ENCODE assay signal across 17 cellular contexts in the genomic region with DNA sequence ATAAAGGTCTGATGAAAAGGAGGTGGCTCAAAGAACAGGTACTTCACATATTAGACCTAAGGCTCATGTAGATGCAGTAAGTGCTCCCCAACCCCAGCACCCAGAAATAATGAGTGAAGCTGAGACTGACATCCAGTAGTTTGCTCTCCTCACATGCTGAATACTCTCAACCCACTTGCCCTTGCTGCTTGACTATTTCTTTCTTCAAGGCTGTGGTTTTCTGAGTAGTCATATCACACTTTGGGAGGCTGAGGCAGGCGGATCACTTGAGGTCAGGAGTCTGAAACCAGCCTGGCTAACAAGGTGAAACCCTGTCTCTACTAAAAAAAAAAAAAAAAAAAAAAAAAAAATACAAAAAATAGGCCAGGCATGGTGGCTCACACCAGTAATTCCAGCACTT. TPM values are rescaled to one million over a fixed set of nuclear protein-coding genes. Genes with fewer than 3 reads are reported as not detected.
DNase-seq lines count a peak whose midpoint lies in the region; ATAC-seq and TF ChIP-seq lines count a peak whose summit lies in the region.
"Had no signal": no experiment of that assay in that cellular context is flagged by ENCODE, and none has a peak within 500 bp of the region (broad histone marks: within the 10 kb centered on the region; RNA-seq: fewer than 3 reads in every experiment).

No MANE protein-coding gene starts in this region.

- H3K4me1 ChIP-seq in mammary epithelial cell (ENCODE audit: insufficient read depth, low read length): peaks cover 22% of the 10 kb centered on the region
- H3K4me1 ChIP-seq: left ventricle myocardium inferior had no signal

- no peaks in the 10 kb centered on the region for H3K79me2 ChIP-seq in mammary epithelial cell (ENCODE audit: insufficient read depth, low read length)

- no peak for TF ChIP-seq CTCF in mammary epithelial cell (conservative IDR thresholded peaks at IDR 0.05 in 1 of 2, IDR thresholded peaks at IDR 0.05 in 1 of 2; ENCODE audit: extremely low read depth in 1 of 2, insufficient read depth in 1 of 2, low read depth in 1 of 2, low read length in 2 of 2)

- ATAC-seq in GM21528 (IDR thresholded peaks at IDR 0.05; ENCODE audit: low FRiP score, unreplicated experiment) (peak; percentile 55), HG03108 (IDR thresholded peaks at IDR 0.05; ENCODE audit: unreplicated experiment) (peak; percentile 57)
- ATAC-seq in stimulated activated effector memory CD8-positive, alpha-beta T cell treated with anti-CD3 and anti-CD28 coated beads, Interleukin-12 subunit alpha, Interleukin-12 subunit beta, amount 100 ng/mL, for 72 hours: peak; percentile 93
- ATAC-seq: naive thymus-derived CD4-positive, alpha-beta T cell; T-helper 17 cell had no signal

- H3K36me3 ChIP-seq in mammary epithelial cell (ENCODE audit: insufficient read depth, low read length): no peaks in the 10 kb centered on the region
- H3K36me3 ChIP-seq: esophagus squamous epithelium, left ventricle myocardium inferior had no signal

- intact Hi-C loops in activated naive CD4-positive, alpha-beta T cell treated with anti-CD3 and anti-CD28 coated beads for 36 hours (cut with micrococcal nuclease): no loop called here
- intact Hi-C loops in mammary epithelial cell (cut with micrococcal nuclease): no loop called here

- dilution Hi-C loops in mammary epithelial cell (cut with HindIII; ENCODE audit: low sequenced_read_pairs): no loop called here

- H3K4me1 Mint-ChIP-seq in activated naive CD4-positive, alpha-beta T cell treated with anti-CD3 and anti-CD28 coated beads for 36 hours (ENCODE audit: low read depth): no peaks in the 10 kb centered on the region
- H3K4me1 Mint-ChIP-seq in stimulated activated effector memory CD8-positive, alpha-beta T cell treated with anti-CD3 and anti-CD28 coated beads, Interleukin-12 subunit alpha, Interleukin-12 subunit beta, amount 100 ng/mL, for 72 hours: peaks cover 11% of the 10 kb centered on the region
- H3K4me1 Mint-ChIP-seq: naive thymus-derived CD4-positive, alpha-beta T cell; T-helper 17 cell had no signal

- no peak overlapping the region for H3K27ac Mint-ChIP-seq in activated naive CD4-positive, alpha-beta T cell treated with anti-CD3 and anti-CD28 coated beads for 36 hours
- H3K27ac Mint-ChIP-seq in stimulated activated effector memory CD8-positive, alpha-beta T cell treated with anti-CD3 and anti-CD28 coated beads, Interleukin-12 subunit alpha, Interleukin-12 subunit beta, amount 100 ng/mL, for 72 hours: no peak overlapping the region
- H3K27ac Mint-ChIP-seq: naive thymus-derived CD4-positive, alpha-beta T cell; T-helper 17 cell had no signal

- no peak overlapping the region for H3K4me3 ChIP-seq in mammary epithelial cell (replicated peaks in 1 of 3; ENCODE audit: insufficient read depth in 1 of 3, low read depth in 2 of 3, low read length in 3 of 3)
- H3K4me3 ChIP-seq: esophagus squamous epithelium, left ventricle myocardium inferior had no signal

- H3K4me3 Mint-ChIP-seq in activated naive CD4-positive, alpha-beta T cell treated with anti-CD3 and anti-CD28 coated beads for 36 hours: no peak overlapping the region
- no peak overlapping the region for H3K4me3 Mint-ChIP-seq in stimulated activated effector memory CD8-positive, alpha-beta T cell treated with anti-CD3 and anti-CD28 coated beads, Interleukin-12 subunit alpha, Interleukin-12 subunit beta, amount 100 ng/mL, for 72 hours
- H3K4me3 Mint-ChIP-seq: naive thymus-derived CD4-positive, alpha-beta T cell; T-helper 17 cell had no signal

- DNase-seq in activated naive CD4-positive, alpha-beta T cell treated with anti-CD3 and anti-CD28 coated beads for 36 hours: peak; percentile 9
- no peak for DNase-seq in activated naive CD4-positive, alpha-beta T cell (lab: John Stamatoyannopoulos, UW)
- DNase-seq in stimulated activated effector memory CD8-positive, alpha-beta T cell treated with anti-CD3 and anti-CD28 coated beads, Interleukin-12 subunit alpha, Interleukin-12 subunit beta, amount 100 ng/mL, for 72 hours (ENCODE audit: low spot score in 2 of 2): no peak
- no peak for DNase-seq in NK-92 (lab: John Stamatoyannopoulos, UW; ENCODE audit: unreplicated experiment)
- no peak for DNase-seq in mammary epithelial cell
- DNase-seq in NCI-H526 (lab: John Stamatoyannopoulos, UW): no peak
- DNase-seq: amygdala; esophagus squamous epithelium; hypothalamus; left ventricle myocardium inferior; naive thymus-derived CD4-positive, alpha-beta T cell; NCI-H1092 treated with DMSO at 0.1 percent for 48 hours; NCI-H510A; T-helper 17 cell had no signal

- no peaks in the 10 kb centered on the region for H3K36me3 Mint-ChIP-seq in activated naive CD4-positive, alpha-beta T cell treated with anti-CD3 and anti-CD28 coated beads for 36 hours (ENCODE audit: low read depth)
- H3K36me3 Mint-ChIP-seq in stimulated activated effector memory CD8-positive, alpha-beta T cell treated with anti-CD3 and anti-CD28 coated beads, Interleukin-12 subunit alpha, Interleukin-12 subunit beta, amount 100 ng/mL, for 72 hours: no peaks in the 10 kb centered on the region
- H3K36me3 Mint-ChIP-seq: naive thymus-derived CD4-positive, alpha-beta T cell had no signal

- BruUV-seq in mammary epithelial cell (replicated peaks; lab: Mats Ljungman, UMichigan): no TSS peak

- peaks cover 4% of the 10 kb centered on the region for H3K9me3 ChIP-seq in mammary epithelial cell (replicated peaks; ENCODE audit: insufficient read depth, low read length)
- H3K9me3 ChIP-seq: esophagus squamous epithelium, left ventricle myocardium inferior had no signal

- 44% methylated on average over 1 of the region's 1 CpG for WGBS in mammary epithelial cell (ENCODE audit: low coverage, missing lambda C conversion rate)

- no peak overlapping the region for H3K9ac ChIP-seq in mammary epithelial cell (ENCODE audit: insufficient read depth, low read length)

- H4K20me1 ChIP-seq in mammary epithelial cell (ENCODE audit: insufficient read depth, low read length): no peaks in the 10 kb centered on the region

- H3K27ac ChIP-seq in mammary epithelial cell (ENCODE audit: insufficient read depth, low read depth, low read length): no peak overlapping the region
- H3K27ac ChIP-seq: esophagus squamous epithelium, left ventricle myocardium inferior, RWPE1 had no signal

- in situ Hi-C loops in mammary epithelial cell (cut with MboI; ENCODE audit: low sequenced_read_pairs in 2 of 2): no loop called here

- H3K4me2 ChIP-seq in mammary epithelial cell (ENCODE audit: insufficient read depth, low read depth, low read length): no peak overlapping the region

- H3K27me3 ChIP-seq in mammary epithelial cell (ENCODE audit: insufficient read depth, low read length): no peaks in the 10 kb centered on the region
- H3K27me3 ChIP-seq: esophagus squamous epithelium had no signal

- H3K27me3 Mint-ChIP-seq in activated naive CD4-positive, alpha-beta T cell treated with anti-CD3 and anti-CD28 coated beads for 36 hours (ENCODE audit: low read depth): no peaks in the 10 kb centered on the region
- H3K27me3 Mint-ChIP-seq: naive thymus-derived CD4-positive, alpha-beta T cell; T-helper 17 cell had no signal

- no peaks in the 10 kb centered on the region for H3K9me3 Mint-ChIP-seq in activated naive CD4-positive, alpha-beta T cell treated with anti-CD3 and anti-CD28 coated beads for 36 hours
- no peaks in the 10 kb centered on the region for H3K9me3 Mint-ChIP-seq in stimulated activated effector memory CD8-positive, alpha-beta T cell treated with anti-CD3 and anti-CD28 coated beads, Interleukin-12 subunit alpha, Interleukin-12 subunit beta, amount 100 ng/mL, for 72 hours

- no peak overlapping the region for H2AFZ ChIP-seq in mammary epithelial cell (ENCODE audit: low read depth, low read length)

- CTCF ChIA-PET in activated naive CD4-positive, alpha-beta T cell treated with anti-CD3 and anti-CD28 coated beads for 36 hours (lab: Charles Lee): no interaction called here
- CTCF ChIA-PET in mammary epithelial cell (lab: Charles Lee; ENCODE audit: low non-redundant PET): no interaction called here

RNA-seq across cellular contexts. Expression of gene PRPS1, which starts 51.5 kb away (rescaled TPM):
- 100 to 1,000 TPM; 195 to 196 TPM for total RNA-seq in activated naive CD4-positive, alpha-beta T cell treated with anti-CD3 and anti-CD28 coated beads for 36 hours
- total RNA-seq in mammary epithelial cell: 10 to 100 TPM; 23.2 to 34.1 TPM
- polyA plus RNA-seq in mammary epithelial cell: 34.6 TPM
- 42.5 TPM for polyA minus RNA-seq in mammary epithelial cell

Comparison
In these comparisons a context has a peak if more than half of its experiments do, and no peak if none do; other contexts are left out.
1. RNA of gene PRPS1, which starts 51.5 kb away (total RNA-seq): 195 to 196 TPM in activated naive CD4-positive, alpha-beta T cell treated with anti-CD3 and anti-CD28 coated beads for 36 hours; 23.2 to 34.1 TPM in mammary epithelial cell; every median in the first group is over 4 times any median in the second.
2. Peak in every context shown above with its lines, with median percentiles within 50 percentile points of each other: ATAC-seq.